8 cellular contexts compared by ENCODE assay signal in genomic region chr11:70423523-70424505, GRCh38. TPM values are rescaled to one million over a fixed set of nuclear protein-coding genes. Genes with fewer than 3 reads are reported as not detected.
DNase-seq lines count a peak whose midpoint lies in the region; ATAC-seq, FAIRE-seq and TF ChIP-seq lines count a peak whose summit lies in the region.

No MANE protein-coding gene starts in this region.

- DNase-seq in GM18507 (ENCODE audit: extremely low spot score, insufficient read length, low read depth), result peak; percentile 50
- peak; percentile 7 for DNase-seq in LoVo (ENCODE audit: low spot score)
- DNase-seq in astrocyte (ENCODE audit: low read depth), result peak; percentile 90
- peak in 1 of 2 donors; percentile 21 for DNase-seq in trophoblast cell
- DNase-seq in T-helper 9 cell, result no peak
- no peak for DNase-seq in germinal center (ENCODE audit: low spot score)

- H3K36me3 ChIP-seq in astrocyte (ENCODE audit: insufficient read depth, low read length), result peaks cover 54% of the 10 kb centered on the region
- peaks cover 76 to 77% of the 10 kb centered on the region in 2 experiments for H3K36me3 ChIP-seq in trophoblast cell (ENCODE audit: control insufficient read depth in 1 of 2, insufficient read depth in 2 of 2, low read length in 2 of 2)

- H3K9me3 ChIP-seq in astrocyte (ENCODE audit: insufficient read depth, low read depth, low read length) (no peaks in the 10 kb centered on the region), trophoblast cell (ENCODE audit: insufficient read depth, low read depth, low read length) (no peaks in the 10 kb centered on the region)

- H2BK5ac ChIP-seq in trophoblast cell (ENCODE audit: low read depth, low read length, poor library complexity), result no peak overlapping the region

- TF ChIP-seq CTCF in astrocyte (IDR thresholded peaks at IDR 0.05; ENCODE audit: insufficient read depth, low read depth, low read length), result no peak

- H3K79me1 ChIP-seq in trophoblast cell (ENCODE audit: low read length), result no peaks in the 10 kb centered on the region

- H3K27ac ChIP-seq in astrocyte (ENCODE audit: low read depth, low read length) (no peak overlapping the region), trophoblast cell (ENCODE audit: low read depth, low read length) (no peak overlapping the region)

- no peak overlapping the region for H2BK120ac ChIP-seq in trophoblast cell (ENCODE audit: insufficient read depth, low read length, poor library complexity)

- peaks cover 22% of the 10 kb centered on the region for H3K4me1 Mint-ChIP-seq in astrocyte (ENCODE audit: low read depth, unreplicated experiment)

- H3K4me2 ChIP-seq in astrocyte (ENCODE audit: low read length) (peak overlapping the region; percentile 19), trophoblast cell (ENCODE audit: low read length) (no peak overlapping the region)

- H4K8ac ChIP-seq in trophoblast cell (ENCODE audit: low read depth, low read length), result peak overlapping the region; percentile 7

- H3K14ac ChIP-seq in trophoblast cell (ENCODE audit: low read length), result no peak overlapping the region

- WGBS in trophoblast cell (ENCODE audit: extremely low coverage, insufficient coverage, insufficient read length), result no CpG with 5 or more reads among the region's 34 CpGs

- H3K4me3 ChIP-seq in astrocyte (ENCODE audit: insufficient read depth, low read depth, low read length), result no peak overlapping the region
- H3K4me3 ChIP-seq in trophoblast cell (ENCODE audit: low read depth, low read length), result no peak overlapping the region

- H3K23ac ChIP-seq in trophoblast cell (ENCODE audit: low read length), result no peak overlapping the region

- ATAC-seq in HG03175 (IDR thresholded peaks at IDR 0.05; ENCODE audit: unreplicated experiment) (no peak), HG03460 (IDR thresholded peaks at IDR 0.05; ENCODE audit: unreplicated experiment) (no peak)

- peaks cover 81% of the 10 kb centered on the region for H4K20me1 ChIP-seq in astrocyte (ENCODE audit: insufficient read depth, low read length)

- no peak overlapping the region for H2BK12ac ChIP-seq in trophoblast cell (ENCODE audit: low read length)

- H3K27me3 Mint-ChIP-seq in astrocyte (ENCODE audit: low read depth, unreplicated experiment), result no peaks in the 10 kb centered on the region

- no peak overlapping the region for H3K4ac ChIP-seq in trophoblast cell (ENCODE audit: low read depth, low read length)

- H2AFZ ChIP-seq in astrocyte (ENCODE audit: low read depth, low read length), result no peak overlapping the region
- no peak overlapping the region for H2AFZ ChIP-seq in trophoblast cell (ENCODE audit: insufficient read depth, low read length, poor library complexity)

- peaks cover 26% of the 10 kb centered on the region for H3K4me1 ChIP-seq in astrocyte (ENCODE audit: insufficient read depth, low read length)
- no peaks in the 10 kb centered on the region for H3K4me1 ChIP-seq in trophoblast cell (ENCODE audit: control insufficient read depth in 1 of 2, insufficient read depth in 2 of 2, low read length in 2 of 2)

- H3K9ac ChIP-seq in astrocyte (ENCODE audit: low read length) (no peak overlapping the region), trophoblast cell (ENCODE audit: low read length) (no peak overlapping the region)

- H3K4me3 Mint-ChIP-seq in astrocyte (ENCODE audit: unreplicated experiment), result no peak overlapping the region

- H3K36me3 Mint-ChIP-seq in astrocyte (ENCODE audit: low read depth, unreplicated experiment), result peaks cover 53% of the 10 kb centered on the region

- FAIRE-seq in GM18507 (lab: Jason Lieb, UNC), result peak; percentile 46
- FAIRE-seq in astrocyte (lab: Jason Lieb, UNC), result peak; percentile 83

- H2AK5ac ChIP-seq in trophoblast cell (ENCODE audit: low read length), result no peak overlapping the region

- H3K27ac Mint-ChIP-seq in astrocyte (ENCODE audit: unreplicated experiment), result no peak overlapping the region

- H3K79me2 ChIP-seq in astrocyte (ENCODE audit: insufficient read depth, low read length) (peaks cover 38% of the 10 kb centered on the region), trophoblast cell (ENCODE audit: control insufficient read depth, insufficient read depth, low read length, poor library complexity) (no peaks in the 10 kb centered on the region)

- peak overlapping the region; percentile 19 for H3K18ac ChIP-seq in trophoblast cell (ENCODE audit: low read length)

- H4K12ac ChIP-seq in trophoblast cell (ENCODE audit: low read depth, low read length), result no peak overlapping the region

- no peak overlapping the region for H4K91ac ChIP-seq in trophoblast cell (ENCODE audit: low read depth, low read length)

- no peaks in the 10 kb centered on the region for H3K9me3 Mint-ChIP-seq in astrocyte (ENCODE audit: unreplicated experiment)

- H3K27me3 ChIP-seq in astrocyte (ENCODE audit: insufficient read depth, low read length) (no peaks in the 10 kb centered on the region), trophoblast cell (ENCODE audit: insufficient read depth, low read length) (no peaks in the 10 kb centered on the region)

RNA-seq across cellular contexts. Expression of gene CTTN, which starts 25.5 kb away (rescaled TPM):
- 291 and 344 TPM in 2 replicates for total RNA-seq in astrocyte
- 197 and 199 TPM in 2 replicates for polyA plus RNA-seq in trophoblast cell (2013)

Comparison
In these comparisons a context has a peak if more than half of its experiments do, and no peak if none do; other contexts are left out.
1. DNase-seq: peak in GM18507 (single experiment), LoVo (single experiment) and astrocyte (single experiment); none in T-helper 9 cell (single experiment) and germinal center (single experiment).